ENCODE assay signal across 26 cellular contexts in the genomic region with DNA sequence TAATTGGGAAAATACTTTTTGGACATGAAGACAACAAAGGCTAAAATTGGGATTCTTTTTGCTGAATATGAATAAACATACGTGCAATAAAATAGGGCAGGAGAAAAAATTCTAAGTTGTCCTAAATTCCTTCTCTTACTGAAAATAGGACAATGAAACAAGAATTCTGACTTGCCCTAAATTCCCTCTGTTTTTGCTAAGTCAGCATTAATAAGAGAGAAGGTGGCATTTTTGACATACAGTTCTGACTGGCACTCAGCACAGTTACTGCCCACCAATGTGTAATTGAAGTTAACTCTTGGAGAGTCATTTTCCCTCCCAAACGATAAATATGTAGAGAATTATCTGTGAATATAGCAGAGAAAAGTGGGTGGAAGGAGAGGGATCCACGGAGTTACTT.
DNase-seq lines count a peak whose midpoint lies in the region; ATAC-seq, FAIRE-seq and TF ChIP-seq lines count a peak whose summit lies in the region.
"Had no signal": no experiment of that assay in that cellular context is flagged by ENCODE, and none has a peak within 500 bp of the region (broad histone marks: within the 10 kb centered on the region; RNA-seq: fewer than 3 reads in every experiment).

No MANE protein-coding gene starts in this region.

- H4K20me1 ChIP-seq in HepG2 (ENCODE audit: insufficient read depth, low read length) (no peaks in the 10 kb centered on the region), K562 (replicated peaks; ENCODE audit: control insufficient read depth, insufficient read depth, low read length) (no peaks in the 10 kb centered on the region), neural progenitor cell (ENCODE audit: low read depth) (no peaks in the 10 kb centered on the region), osteoblast (ENCODE audit: insufficient read depth, low read length) (no peaks in the 10 kb centered on the region)
- H4K20me1 ChIP-seq: BLaER1 had no signal

- no peak overlapping the region for H3K4me3 Mint-ChIP-seq in neural progenitor cell
- H3K4me3 Mint-ChIP-seq: CD14-positive monocyte; CD4-positive, alpha-beta memory T cell; CD4-positive, CD25-positive, alpha-beta regulatory T cell; CD8-positive, alpha-beta memory T cell had no signal

- no peak for TF ChIP-seq CTCF in HepG2 (CRISPR knock-in tag; IDR thresholded peaks at IDR 0.05)
- TF ChIP-seq CTCF in right lobe of liver (IDR thresholded peaks at IDR 0.05) = no peak
- TF ChIP-seq CTCF in K562 (IDR thresholded peaks at IDR 0.05 in 2 of 3, conservative IDR thresholded peaks at IDR 0.05 in 1 of 3; ENCODE audit: insufficient read depth in 2 of 3, low read depth in 1 of 3, low read length in 3 of 3) = no peak
- no peak for TF ChIP-seq CTCF in neural progenitor cell (IDR thresholded peaks at IDR 0.05)
- no peak for TF ChIP-seq CTCF in osteoblast (IDR thresholded peaks at IDR 0.05; ENCODE audit: extremely low read depth, low read depth, low read length)

- peaks cover 66% of the 10 kb centered on the region for H3K9me3 ChIP-seq in HepG2 (ENCODE audit: low read length)
- H3K9me3 ChIP-seq in right lobe of liver = no peaks in the 10 kb centered on the region
- H3K9me3 ChIP-seq in K562 (replicated peaks; ENCODE audit: control insufficient read depth, insufficient read depth, low read depth, low read length) = no peaks in the 10 kb centered on the region
- no peaks in the 10 kb centered on the region for H3K9me3 ChIP-seq in neural progenitor cell (ENCODE audit: low read depth)
- no peaks in the 10 kb centered on the region for H3K9me3 ChIP-seq in osteoblast (ENCODE audit: low read depth, low read length)
- H3K9me3 ChIP-seq: BE2C, BLaER1 had no signal

- TF ChIP-seq POLR2A in HepG2 (IDR thresholded peaks at IDR 0.05; ENCODE audit: insufficient read depth in 1 of 2, low read depth in 2 of 2, low read length in 2 of 2) (no peak), right lobe of liver (IDR thresholded peaks at IDR 0.05) (no peak), K562 (conservative IDR thresholded peaks at IDR 0.05) (no peak)

- H3K4me3 ChIP-seq in HepG2 (replicated peaks in 1 of 3; ENCODE audit: insufficient read depth in 1 of 3, low read depth in 2 of 3, low read length in 3 of 3) = no peak overlapping the region
- H3K4me3 ChIP-seq in right lobe of liver = no peak overlapping the region
- H3K4me3 ChIP-seq in K562 = no peak overlapping the region
- no peak overlapping the region for H3K4me3 ChIP-seq in neural progenitor cell
- H3K4me3 ChIP-seq in osteoblast (ENCODE audit: insufficient read depth, low read length) = no peak overlapping the region
- H3K4me3 ChIP-seq: BLaER1, GM12878 had no signal

- POLR2A ChIA-PET in HepG2 (lab: Yijun Ruan, JAX) (no interaction called here), K562 (lab: Yijun Ruan, JAX) (no interaction called here)

- TF ChIP-seq EP300 in HepG2 (IDR thresholded peaks at IDR 0.05; ENCODE audit: low read depth in 2 of 2, low read length in 2 of 2) (no peak), HepG2 (CRISPR knock-in tag; IDR thresholded peaks at IDR 0.05; ENCODE audit: borderline replicate concordance) (no peak), K562 (IDR thresholded peaks at IDR 0.05; ENCODE audit: low read length) (no peak)

- H3K9me3 Mint-ChIP-seq in neural progenitor cell = no peaks in the 10 kb centered on the region

- H3K4me1 ChIP-seq in HepG2 (ENCODE audit: insufficient read depth, low read length) (no peaks in the 10 kb centered on the region), right lobe of liver (no peaks in the 10 kb centered on the region), K562 (replicated peaks in 1 of 2; ENCODE audit: control insufficient read depth in 2 of 2, insufficient read depth in 2 of 2, low read length in 2 of 2) (no peaks in the 10 kb centered on the region), neural progenitor cell (no peaks in the 10 kb centered on the region), osteoblast (ENCODE audit: insufficient read depth, low read length) (no peaks in the 10 kb centered on the region)
- H3K4me1 ChIP-seq: BE2C, BLaER1 had no signal

- no peaks in the 10 kb centered on the region for H3K79me2 ChIP-seq in HepG2 (ENCODE audit: insufficient read depth, low read length)
- no peaks in the 10 kb centered on the region for H3K79me2 ChIP-seq in K562 (ENCODE audit: control insufficient read depth, insufficient read depth, low read length)
- no peaks in the 10 kb centered on the region for H3K79me2 ChIP-seq in neural progenitor cell (ENCODE audit: low read depth)
- no peaks in the 10 kb centered on the region for H3K79me2 ChIP-seq in osteoblast (ENCODE audit: insufficient read depth, low read length)

- DNase-seq in HepG2 (ENCODE audit: low spot score) (no peak), right lobe of liver (no peak), K562 (ENCODE audit: extremely low read depth in 1 of 4, low spot score in 3 of 4) (no peak), neural progenitor cell (ENCODE audit: low spot score) (no peak), osteoblast (ENCODE audit: insufficient read length, low spot score, missing footprints) (no peak)
- DNase-seq: ACHN; BE2C; C1 segment of cervical spinal cord; CD4-positive, alpha-beta memory T cell; CD4-positive, CD25-positive, alpha-beta regulatory T cell; CD8-positive, alpha-beta memory T cell; COR-L47; DMS 273 treated with DMSO at 0.1 percent for 48 hours; DMS153; DMS53; DMS79; DND-41; EL; GDM1 had no signal

- H3K36me3 Mint-ChIP-seq in neural progenitor cell = no peaks in the 10 kb centered on the region
- H3K36me3 Mint-ChIP-seq: CD14-positive monocyte; CD4-positive, alpha-beta memory T cell; CD4-positive, CD25-positive, alpha-beta regulatory T cell; CD8-positive, alpha-beta memory T cell had no signal

- H3K9me1 ChIP-seq in K562 (ENCODE audit: control insufficient read depth, insufficient read depth, low read length) = no peaks in the 10 kb centered on the region

- intact Hi-C loops in HepG2 (cut with micrococcal nuclease; ENCODE audit: unreplicated experiment) (no loop called here), right lobe of liver (cut with DNase I) (no loop called here), K562 (cut with micrococcal nuclease) (no loop called here)

- H2AFZ ChIP-seq in HepG2 (ENCODE audit: low read length) = no peak overlapping the region
- H2AFZ ChIP-seq in K562 (ENCODE audit: low read depth, low read length) = no peak overlapping the region
- peak overlapping the region; percentile 69 for H2AFZ ChIP-seq in neural progenitor cell (replicated peaks)
- H2AFZ ChIP-seq in osteoblast (ENCODE audit: low read length) = no peak overlapping the region

- 6% methylated on average over 3 of the region's 3 CpGs for WGBS in HepG2 (ENCODE audit: low lambda C conversion rate)
- 36% methylated on average over 3 of the region's 3 CpGs for WGBS in right lobe of liver (ENCODE audit: insufficient coverage, low coverage, low lambda C conversion rate, missing lambda C conversion rate)
- WGBS in K562 (ENCODE audit: insufficient coverage, low coverage, missing lambda C conversion rate) = 0% methylated on average over 3 of the region's 3 CpGs

- BruUV-seq in HepG2 (replicated peaks; lab: Mats Ljungman, UMichigan) = no TSS peak
- BruUV-seq in K562 (replicated peaks; lab: Mats Ljungman, UMichigan) = no TSS peak

- H3K9ac ChIP-seq in HepG2 (ENCODE audit: insufficient read depth, low read depth, low read length) (no peak overlapping the region), K562 (ENCODE audit: insufficient read depth in 1 of 2, low read depth in 2 of 2, low read length in 2 of 2) (no peak overlapping the region), neural progenitor cell (no peak overlapping the region)
- H3K9ac ChIP-seq: BLaER1 had no signal

- CTCF ChIA-PET in HepG2 (lab: Yijun Ruan, JAX; ENCODE audit: low intra/inter-chr PET ratio, low total read pairs) = no interaction called here
- CTCF ChIA-PET in K562 (lab: Yijun Ruan, JAX; ENCODE audit: low intra/inter-chr PET ratio) = no interaction called here

- no peak overlapping the region for H3K27ac Mint-ChIP-seq in neural progenitor cell
- H3K27ac Mint-ChIP-seq: CD14-positive monocyte; CD4-positive, alpha-beta memory T cell; CD4-positive, CD25-positive, alpha-beta regulatory T cell; CD8-positive, alpha-beta memory T cell had no signal

- H3K36me3 ChIP-seq in HepG2 (replicated peaks in 1 of 2; ENCODE audit: control insufficient read depth in 1 of 2, insufficient read depth in 2 of 2, low read length in 2 of 2) (no peaks in the 10 kb centered on the region), right lobe of liver (no peaks in the 10 kb centered on the region), K562 (ENCODE audit: control insufficient read depth, insufficient read depth, low read length) (no peaks in the 10 kb centered on the region), neural progenitor cell (no peaks in the 10 kb centered on the region), osteoblast (ENCODE audit: insufficient read depth, low read length) (no peaks in the 10 kb centered on the region)
- H3K36me3 ChIP-seq: BE2C, BLaER1 had no signal

- H3K27me3 Mint-ChIP-seq in neural progenitor cell (ENCODE audit: insufficient read depth, low read depth) = no peaks in the 10 kb centered on the region
- H3K27me3 Mint-ChIP-seq: CD4-positive, alpha-beta memory T cell; CD4-positive, CD25-positive, alpha-beta regulatory T cell; CD8-positive, alpha-beta memory T cell had no signal

- no peaks in the 10 kb centered on the region for H3F3A ChIP-seq in neural progenitor cell (ENCODE audit: low read depth)

- H3K27ac ChIP-seq in HepG2 (ENCODE audit: extremely low read length, insufficient read depth, low read length) (no peak overlapping the region), right lobe of liver (no peak overlapping the region), K562 (ENCODE audit: extremely low read depth, low read depth, low read length) (no peak overlapping the region), neural progenitor cell (no peak overlapping the region), osteoblast (ENCODE audit: low read depth, low read length) (no peak overlapping the region)
- H3K27ac ChIP-seq: 22Rv1, BLaER1 had no signal

- ATAC-seq in HepG2 = no peak
- no peak for ATAC-seq in right lobe of liver
- no peak for ATAC-seq in K562
- no peak for ATAC-seq in HG02759 (IDR thresholded peaks at IDR 0.05; ENCODE audit: unreplicated experiment)
- ATAC-seq: GM12878 had no signal

- no peaks in the 10 kb centered on the region for H3K4me1 Mint-ChIP-seq in neural progenitor cell
- H3K4me1 Mint-ChIP-seq: CD14-positive monocyte; CD4-positive, alpha-beta memory T cell; CD4-positive, CD25-positive, alpha-beta regulatory T cell; CD8-positive, alpha-beta memory T cell had no signal

- FAIRE-seq in HepG2 (lab: Jason Lieb, UNC) (no peak), K562 (lab: Jason Lieb, UNC) (no peak)
- FAIRE-seq: GM12878, GM12892, GM18507 had no signal

- no peaks in the 10 kb centered on the region for H3K27me3 ChIP-seq in HepG2 (ENCODE audit: control insufficient read depth in 1 of 2, insufficient read depth in 2 of 2, low read length in 2 of 2)
- H3K27me3 ChIP-seq in right lobe of liver = no peaks in the 10 kb centered on the region
- no peaks in the 10 kb centered on the region for H3K27me3 ChIP-seq in K562 (ENCODE audit: control insufficient read depth in 2 of 2, insufficient read depth in 2 of 2, low read length in 2 of 2)
- no peaks in the 10 kb centered on the region for H3K27me3 ChIP-seq in neural progenitor cell
- H3K27me3 ChIP-seq in osteoblast (ENCODE audit: insufficient read depth, low read length) = no peaks in the 10 kb centered on the region
- H3K27me3 ChIP-seq: BE2C, BLaER1 had no signal

- in situ Hi-C loops in HepG2 (cut with HindIII; ENCODE audit: extremely low pct_ligation_motif_present, low pct_unique_long_range_greater_than_20kb) (no loop called here), K562 (cut with MboI) (no loop called here)

- no peak for TF ChIP-seq RAD21 in HepG2 (CRISPR knock-in tag; IDR thresholded peaks at IDR 0.05)
- no peak for TF ChIP-seq RAD21 in K562 (CRISPR knock-in tag; conservative IDR thresholded peaks at IDR 0.05 in 1 of 2, IDR thresholded peaks at IDR 0.05 in 1 of 2)

- H3K4me2 ChIP-seq in HepG2 (ENCODE audit: low read depth, low read length) (no peak overlapping the region), K562 (ENCODE audit: insufficient read depth, low read length) (no peak overlapping the region), neural progenitor cell (no peak overlapping the region), osteoblast (ENCODE audit: insufficient read depth, low read length) (no peak overlapping the region)
- H3K4me2 ChIP-seq: BLaER1 had no signal

Comparison
In these comparisons a context has a peak if more than half of its experiments do, and no peak if none do; other contexts are left out.
1. Of the 241 proteins assayed by ChIP-seq in both HepG2 and K562: peak only in HepG2: none; only in K562: MAFG; in both: MAFF and MAFK; in neither: 238.